In the genomic region with DNA sequence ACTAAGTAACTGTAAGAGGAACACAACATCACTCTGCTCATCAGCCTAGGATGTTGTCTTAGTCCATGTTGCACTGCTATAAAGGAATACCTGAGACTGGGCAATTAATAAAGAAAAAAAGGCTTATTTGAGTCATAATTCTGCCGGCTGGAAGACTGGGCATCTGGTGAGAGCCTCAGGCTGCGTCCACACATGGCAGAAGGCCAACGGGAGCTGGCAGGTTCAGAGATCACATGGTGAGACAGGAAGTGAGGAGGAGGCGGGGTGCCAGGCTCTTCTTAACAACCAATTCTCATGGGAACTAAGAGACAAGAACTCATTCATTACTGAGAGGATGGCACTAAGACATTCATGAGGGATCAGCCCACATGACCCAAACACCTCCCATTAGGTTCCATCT, we compare ENCODE assay signal across 9 cellular contexts. TPM values are rescaled to one million over a fixed set of nuclear protein-coding genes. Genes with fewer than 3 reads are reported as not detected.
DNase-seq lines count a peak whose midpoint lies in the region; ATAC-seq and TF ChIP-seq lines count a peak whose summit lies in the region.
"Had no signal": no experiment of that assay in that cellular context is flagged by ENCODE, and none has a peak within 500 bp of the region (broad histone marks: within the 10 kb centered on the region; RNA-seq: fewer than 3 reads in every experiment).

No MANE protein-coding gene starts in this region.

- H3K4me3 Mint-ChIP-seq in CD4-positive, alpha-beta T cell: no peak overlapping the region

- no peaks in the 10 kb centered on the region for H3K27me3 ChIP-seq in BJ (ENCODE audit: control insufficient read depth, insufficient read depth, low read length)
- H3K27me3 ChIP-seq in breast epithelium: no peaks in the 10 kb centered on the region
- H3K27me3 ChIP-seq in effector memory CD4-positive, alpha-beta T cell (replicated peaks; ENCODE audit: control insufficient read depth, insufficient read depth, low read length, poor library complexity, severe bottlenecking): no peaks in the 10 kb centered on the region
- H3K27me3 ChIP-seq in CD4-positive, alpha-beta T cell (ENCODE audit: control insufficient read depth, insufficient read depth, low read length): no peaks in the 10 kb centered on the region

- TF ChIP-seq POLR2A in breast epithelium (IDR thresholded peaks at IDR 0.05): no peak

- POLR2A ChIA-PET in BJ (lab: Charles Lee): interaction anchor here (0.6 kb wide), 1 partner anchor 161 kb away, joined by 5 read pairs; no protein-coding TSS in a partner anchor
- POLR2A ChIA-PET in CD4-positive, alpha-beta T cell (lab: Charles Lee): no interaction called here

- H3K27me3 Mint-ChIP-seq in CD4-positive, alpha-beta T cell: no peaks in the 10 kb centered on the region

- DNase-seq in BJ (ENCODE audit: low read depth) (peak; percentile 41), NCI-H1436 (lab: John Stamatoyannopoulos, UW) (peak; percentile 18), breast epithelium (ENCODE audit: low spot score in 2 of 2) (peak; percentile 82 to 91), lung microvascular endothelial cell (ENCODE audit: low read depth in 2 of 2) (peak; percentile 70 to 85), NCI-H526 (lab: John Stamatoyannopoulos, UW) (no peak), NOMO-1 treated with dmso at 0.1 percent for 144 hours (lab: John Stamatoyannopoulos, UW; ENCODE audit: unreplicated experiment) (no peak)
- DNase-seq in effector memory CD4-positive, alpha-beta T cell: no peak
- DNase-seq in CD4-positive, alpha-beta T cell: no peak

- H3K27ac Mint-ChIP-seq in CD4-positive, alpha-beta T cell: no peak overlapping the region

- no peaks in the 10 kb centered on the region for H3K9me3 Mint-ChIP-seq in CD4-positive, alpha-beta T cell

- intact Hi-C loops in breast epithelium (cut with DNase I; ENCODE audit: low total_unique reads): no loop called here
- intact Hi-C loops in CD4-positive, alpha-beta T cell (cut with DNase I, micrococcal nuclease): loop anchor here (5.0 to 10.0 kb wide), 3 partner anchors 54 to 172 kb away; a partner anchor contains a TSS

- ATAC-seq in CD4-positive, alpha-beta T cell (ENCODE audit: poor library complexity): no peak

- CTCF ChIA-PET in BJ (lab: Yijun Ruan, JAX): interaction anchor here (1.2 kb wide), 1 partner anchor 153 kb away, joined by 3 read pairs; no protein-coding TSS in a partner anchor
- CTCF ChIA-PET in CD4-positive, alpha-beta T cell (lab: Charles Lee): no interaction called here

- no peaks in the 10 kb centered on the region for H3K9me3 ChIP-seq in breast epithelium
- no peaks in the 10 kb centered on the region for H3K9me3 ChIP-seq in effector memory CD4-positive, alpha-beta T cell (ENCODE audit: control insufficient read depth, low read length)
- no peaks in the 10 kb centered on the region for H3K9me3 ChIP-seq in CD4-positive, alpha-beta T cell (ENCODE audit: control insufficient read depth, low read length)

- H3K27ac ChIP-seq in breast epithelium: peak overlapping the region; percentile 8 to 45
- H3K27ac ChIP-seq in effector memory CD4-positive, alpha-beta T cell (ENCODE audit: insufficient read depth, low read length, poor library complexity, severe bottlenecking): no peak overlapping the region
- H3K27ac ChIP-seq in CD4-positive, alpha-beta T cell (ENCODE audit: low read depth, low read length): no peak overlapping the region
- H3K27ac ChIP-seq: skin epidermis had no signal

- H3K36me3 Mint-ChIP-seq in CD4-positive, alpha-beta T cell (ENCODE audit: low read depth): peaks cover 93% of the 10 kb centered on the region

- TF ChIP-seq CTCF in BJ (IDR thresholded peaks at IDR 0.05; ENCODE audit: insufficient read depth, low read depth, low read length) (no peak), breast epithelium (IDR thresholded peaks at IDR 0.05) (no peak)
- TF ChIP-seq CTCF in CD4-positive, alpha-beta T cell (IDR thresholded peaks at IDR 0.05): no peak

- no peaks in the 10 kb centered on the region for H3K4me1 ChIP-seq in breast epithelium
- H3K4me1 ChIP-seq in effector memory CD4-positive, alpha-beta T cell (ENCODE audit: control insufficient read depth, insufficient read depth, low read length, poor library complexity, severe bottlenecking): no peaks in the 10 kb centered on the region

- peaks cover 18% of the 10 kb centered on the region for H3K4me1 Mint-ChIP-seq in CD4-positive, alpha-beta T cell (ENCODE audit: low read depth)

- peaks cover 14% of the 10 kb centered on the region for H3K36me3 ChIP-seq in BJ (ENCODE audit: control insufficient read depth, insufficient read depth, low read length)
- H3K36me3 ChIP-seq in breast epithelium: peaks cover 3% of the 10 kb centered on the region
- peaks cover 69% of the 10 kb centered on the region for H3K36me3 ChIP-seq in effector memory CD4-positive, alpha-beta T cell (ENCODE audit: control insufficient read depth, insufficient read depth, low read length)

- no peak overlapping the region for H3K4me3 ChIP-seq in BJ (ENCODE audit: low read depth, low read length)
- no peak overlapping the region for H3K4me3 ChIP-seq in breast epithelium
- H3K4me3 ChIP-seq in effector memory CD4-positive, alpha-beta T cell (ENCODE audit: insufficient read depth, low read depth, low read length, poor library complexity, severe bottlenecking): no peak overlapping the region
- H3K4me3 ChIP-seq: skin epidermis had no signal

RNA-seq across cellular contexts. Expression of a gene that starts 46.8 kb away (rescaled TPM):
- polyA plus RNA-seq in BJ (2011; rRNA removed): 37.8 and 38.4 TPM in 2 replicates
- 98.6 and 126 TPM in 2 replicates for polyA minus RNA-seq in BJ (2011; rRNA and poly(A)+ RNA removed)
- total RNA-seq in breast epithelium (10 to 100 TPM; 38.7 to 64.5 (median 48.8) TPM), lung microvascular endothelial cell (8.9 and 12.1 TPM in 2 replicates)
- 10 to 100 TPM; 25.3 to 26.9 TPM for total RNA-seq in CD4-positive, alpha-beta T cell

Comparison
In these comparisons a context has a peak if more than half of its experiments do, and no peak if none do; other contexts are left out.
1. DNase-seq: peak in BJ (single experiment), NCI-H1436 (single experiment), breast epithelium (2 of 2) and lung microvascular endothelial cell (2 of 2); none in NCI-H526 (0 of 2), effector memory CD4-positive, alpha-beta T cell (0 of 3), NOMO-1 treated with dmso at 0.1 percent for 144 hours (single experiment) and CD4-positive, alpha-beta T cell (0 of 10).
2. H3K27ac ChIP-seq: peak in breast epithelium (2 of 2); none in effector memory CD4-positive, alpha-beta T cell (single experiment) and CD4-positive, alpha-beta T cell (single experiment).